15 cellular contexts compared by ENCODE assay signal in genomic region chr2:218263817-218264611, GRCh38. TPM values are rescaled to one million over a fixed set of nuclear protein-coding genes. Genes with fewer than 3 reads are reported as not detected.
DNase-seq lines count a peak whose midpoint lies in the region; ATAC-seq, FAIRE-seq and TF ChIP-seq lines count a peak whose summit lies in the region.
"Had no signal": no experiment of that assay in that cellular context is flagged by ENCODE, and none has a peak within 500 bp of the region (broad histone marks: within the 10 kb centered on the region; RNA-seq: fewer than 3 reads in every experiment).

No MANE protein-coding gene starts in this region.

- H3K27ac ChIP-seq in right cardiac atrium (ENCODE audit: low read length), result no peak overlapping the region
- peak overlapping the region; percentile 57 for H3K27ac ChIP-seq in lower lobe of right lung

- no peak for FAIRE-seq in urothelium cell line (lab: Jason Lieb, UNC)

- in situ Hi-C loops in astrocyte of the cerebellum (cut with HindIII; ENCODE audit: low sequenced_read_pairs), result no loop called here

- DNase-seq in right cardiac atrium (peak in 2 of 3 donors; percentile 40 to 58), cardiac septum (ENCODE audit: low spot score) (no peak), astrocyte of the cerebellum (ENCODE audit: low read depth) (no peak), lower lobe of right lung (no peak), urothelium cell line (ENCODE audit: low spot score) (no peak), NCI-H446 (lab: John Stamatoyannopoulos, UW) (no peak), activated gamma-delta T cell treated with Interleukin-2 at 50 U/mL for 16 hours (no peak)
- DNase-seq: activated CD4-positive, alpha-beta T cell treated with anti-CD3 and anti-CD28 coated beads, Interleukin-2, amount 50 U/mL, for 4 hours; CD8-positive, alpha-beta T cell; central memory CD4-positive, alpha-beta T cell; midbrain; NCI-H2171 treated with DMSO at 0.1 percent for 48 hours; SIG-M5; stimulated activated naive CD4-positive, alpha-beta T cell treated with Interleukin-2 at 50 U/mL for 16 hours had no signal

- H3K27me3 ChIP-seq in right cardiac atrium (ENCODE audit: control insufficient read depth, insufficient read depth) (no peaks in the 10 kb centered on the region), lower lobe of right lung (ENCODE audit: low read depth) (no peaks in the 10 kb centered on the region)

- WGBS in right cardiac atrium, result 69% methylated on average over 17 of the region's 17 CpGs

- intact Hi-C loops in right cardiac atrium (cut with DNase I) (no loop called here), cardiac septum (cut with DNase I) (no loop called here), lower lobe of right lung (cut with DNase I) (no loop called here)

- H3K4me1 ChIP-seq in right cardiac atrium (ENCODE audit: control insufficient read depth, insufficient read depth, low read length) (peaks cover 25% of the 10 kb centered on the region), lower lobe of right lung (peaks cover 74% of the 10 kb centered on the region)

- peaks cover 61% of the 10 kb centered on the region for H3K36me3 ChIP-seq in lower lobe of right lung

- no peak overlapping the region for H3K4me3 ChIP-seq in right cardiac atrium (ENCODE audit: low read length)
- H3K4me3 ChIP-seq in astrocyte of the cerebellum (ENCODE audit: low read depth, low read length), result no peak overlapping the region
- H3K4me3 ChIP-seq in lower lobe of right lung, result no peak overlapping the region

- no peaks in the 10 kb centered on the region for H3K9me3 ChIP-seq in right cardiac atrium (ENCODE audit: control insufficient read depth, low read length)
- no peaks in the 10 kb centered on the region for H3K9me3 ChIP-seq in lower lobe of right lung

- no peak for ATAC-seq in right cardiac atrium
- no peak for ATAC-seq in lower lobe of right lung
- no peak for ATAC-seq in GM21515 (IDR thresholded peaks at IDR 0.05; ENCODE audit: unreplicated experiment)
- ATAC-seq: CD8-positive, alpha-beta T cell had no signal

- TF ChIP-seq CTCF in astrocyte of the cerebellum (IDR thresholded peaks at IDR 0.05; ENCODE audit: low read depth, low read length, missing control alignments) (peak; percentile 16), lower lobe of right lung (IDR thresholded peaks at IDR 0.05) (no peak)

RNA-seq across cellular contexts. Expression of gene GPBAR1, which starts 3.2 kb away (rescaled TPM):
- 1 to 10 TPM; 5.2 to 8.6 (median 5.9) TPM for total RNA-seq in right cardiac atrium
- 3.5 TPM for polyA plus RNA-seq in right cardiac atrium
- 1.2 TPM for total RNA-seq in cardiac septum
- 4.6 TPM for total RNA-seq in lower lobe of right lung

RNA-seq across cellular contexts. Expression of gene AAMP, which starts 5.9 kb away (rescaled TPM):
- total RNA-seq in right cardiac atrium (10 to 100 TPM; 44.3 to 53.9 (median 49.9) TPM), cardiac septum (56.3 TPM), lower lobe of right lung (58.8 TPM)
- polyA plus RNA-seq in right cardiac atrium, result 56.6 TPM

RNA-seq across cellular contexts. Expression of gene PNKD, which starts 6.3 kb away (rescaled TPM):
- total RNA-seq in right cardiac atrium, result 10 to 100 TPM; 69.3 to 96.5 (median 80.5) TPM
- 157 TPM for polyA plus RNA-seq in right cardiac atrium
- total RNA-seq in cardiac septum, result 72.6 TPM
- total RNA-seq in lower lobe of right lung, result 65.8 TPM

RNA-seq across cellular contexts. Expression of gene TMBIM1, which starts 28.3 kb away (rescaled TPM):
- total RNA-seq in right cardiac atrium (100 to 1,000 TPM in 3 of 4 donors, 10 to 100 TPM in 1; 95.2 to 158 (median 118) TPM), cardiac septum (143 TPM), lower lobe of right lung (300 TPM)
- 64.3 TPM for polyA plus RNA-seq in right cardiac atrium

RNA-seq across cellular contexts. Expression of gene ARPC2, which starts 47.0 kb away (rescaled TPM):
- total RNA-seq in right cardiac atrium (100 to 1,000 TPM; 131 to 161 (median 140) TPM), cardiac septum (172 TPM), lower lobe of right lung (382 TPM)
- 110 TPM for polyA plus RNA-seq in right cardiac atrium

Comparison
In these comparisons a context has a peak if more than half of its experiments do, and no peak if none do; other contexts are left out.
1. DNase-seq: peak in right cardiac atrium (2 of 3); none in cardiac septum (single experiment), astrocyte of the cerebellum (single experiment), lower lobe of right lung (single experiment), urothelium cell line (single experiment), NCI-H446 (0 of 2) and activated gamma-delta T cell treated with Interleukin-2 at 50 U/mL for 16 hours (single experiment).